In genomic region chr5:129830288-129830687, GRCh38 we compare ENCODE assay signal across 6 cellular contexts.
"Had no signal": no experiment of that assay in that cellular context is flagged by ENCODE, and none has a peak within 500 bp of the region (broad histone marks: within the 10 kb centered on the region; RNA-seq: fewer than 3 reads in every experiment).

No MANE protein-coding gene starts in this region.

- DNase-seq: H9, HCEC 1CT, HFFc6, KBM-7 had no signal

- ATAC-seq: GM23338, HepG2 had no signal

- H3K4me3 ChIP-seq: GM23338 had no signal
